In the genomic region with DNA sequence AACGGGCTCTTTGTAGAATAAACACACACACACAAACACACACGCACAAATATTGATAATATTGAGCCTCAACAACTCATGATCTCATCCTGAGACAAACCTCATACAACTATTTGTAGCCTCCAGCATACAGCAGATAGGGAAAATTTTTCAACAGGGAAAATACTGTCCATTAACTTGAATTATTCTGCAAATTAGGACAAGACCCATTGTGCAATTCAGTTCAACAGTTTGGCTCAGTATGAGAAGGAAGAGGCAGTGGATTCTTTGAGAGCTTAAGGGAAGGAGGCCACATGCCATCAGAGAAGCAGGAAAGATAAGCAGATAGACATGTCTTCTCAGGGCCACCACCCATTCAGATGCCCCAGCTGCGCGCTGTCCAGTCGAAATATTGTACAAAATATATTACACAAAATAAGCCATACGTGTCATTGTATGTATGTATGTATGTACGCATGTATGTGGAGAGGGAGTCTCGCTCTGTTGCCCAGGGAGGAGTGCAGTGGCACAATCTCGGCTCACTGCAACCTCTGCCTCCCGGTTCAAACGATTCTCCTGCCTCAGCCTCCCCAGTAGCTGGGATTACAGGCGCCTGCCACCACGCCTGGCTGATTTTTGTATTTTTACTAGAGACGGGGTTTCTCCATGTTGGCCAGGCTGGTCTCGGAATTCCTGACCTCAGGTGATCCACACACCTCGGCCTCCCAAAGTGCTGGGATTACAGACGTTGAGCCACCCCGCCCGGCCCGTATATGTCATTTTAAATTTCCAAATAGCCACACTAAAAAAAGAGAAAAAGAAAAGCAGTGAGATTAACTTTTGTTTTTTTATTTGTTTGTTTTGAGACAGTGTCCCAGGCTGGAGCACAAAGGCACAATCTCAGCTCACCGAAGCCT, we compare ENCODE assay signal across 8 cellular contexts. TPM values are rescaled to one million over a fixed set of nuclear protein-coding genes. Genes with fewer than 3 reads are reported as not detected.
A peak's percentile ranks its signal among the peaks of the same experiment; 100 is the strongest.
DNase-seq lines count a peak whose midpoint lies in the region; ATAC-seq and TF ChIP-seq lines count a peak whose summit lies in the region.

No MANE protein-coding gene starts in this region.

- H3K9me3 Mint-ChIP-seq in chondrocyte (ENCODE audit: low read depth): no peaks in the 10 kb centered on the region
- no peaks in the 10 kb centered on the region for H3K9me3 Mint-ChIP-seq in natural killer cell treated with Interleukin-12 subunit alpha and Interleukin-12 subunit beta and Interleukin-15 and Interleukin-18, amount 100 ng/mL, for 72 hours

- H3K4me1 ChIP-seq in BLaER1 treated with 17β-estradiol and CSF1 and Interleukin-3, amounts not matched to agents 10 nM and 100 nM: peaks cover 59 to 74% (median 65%) of the 10 kb centered on the region in 10 experiments

- peaks cover 6% of the 10 kb centered on the region for H3K36me3 Mint-ChIP-seq in chondrocyte (ENCODE audit: low read depth)
- H3K36me3 Mint-ChIP-seq in natural killer cell treated with Interleukin-12 subunit alpha and Interleukin-12 subunit beta and Interleukin-15 and Interleukin-18, amount 100 ng/mL, for 72 hours: peaks cover 32% of the 10 kb centered on the region

- TF ChIP-seq CTCF in chondrocyte (IDR thresholded peaks at IDR 0.05) (no peak), GM10266 (IDR thresholded peaks at IDR 0.05; ENCODE audit: control insufficient read depth, insufficient read depth, low read depth, missing control alignments) (no peak)

- peaks cover 21 to 52% (median 38%) of the 10 kb centered on the region in 11 experiments for H3K36me3 ChIP-seq in BLaER1 treated with 17β-estradiol and CSF1 and Interleukin-3, amounts not matched to agents 10 nM and 100 nM
- H3K36me3 ChIP-seq in KOPT-K1 (ENCODE audit: insufficient read depth, low read length): peaks cover 49% of the 10 kb centered on the region

- DNase-seq in chondrocyte (ENCODE audit: low spot score): peak; percentile 33
- DNase-seq in natural killer cell treated with Interleukin-12 subunit alpha and Interleukin-12 subunit beta and Interleukin-15 and Interleukin-18, amount 100 ng/mL, for 72 hours (ENCODE audit: low spot score): no peak
- no peak for DNase-seq in GM10266 (ENCODE audit: extremely low spot score)
- DNase-seq in sciatic nerve (ENCODE audit: low spot score): no peak
- no peak for DNase-seq in mesenteric fat pad (ENCODE audit: low spot score)

- ATAC-seq in natural killer cell treated with Interleukin-12 subunit alpha and Interleukin-12 subunit beta and Interleukin-15 and Interleukin-18, amount 100 ng/mL, for 72 hours: no peak
- ATAC-seq in sciatic nerve (no peak), HG03469 (IDR thresholded peaks at IDR 0.05; ENCODE audit: unreplicated experiment) (no peak)

- H3K4me2 ChIP-seq in BLaER1 treated with 17β-estradiol and CSF1 and Interleukin-3, amounts not matched to agents 10 nM and 100 nM: peak overlapping the region; percentile 79 to 97 (median 95)

- peak overlapping the region; percentile 92 for H3K27ac Mint-ChIP-seq in chondrocyte (ENCODE audit: unreplicated experiment)
- peak overlapping the region; percentile 91 to 100 for H3K27ac Mint-ChIP-seq in natural killer cell treated with Interleukin-12 subunit alpha and Interleukin-12 subunit beta and Interleukin-15 and Interleukin-18, amount 100 ng/mL, for 72 hours

- no peaks in the 10 kb centered on the region for H3K9me3 ChIP-seq in BLaER1 treated with 17β-estradiol and CSF1 and Interleukin-3, amounts not matched to agents 10 nM and 100 nM (replicated peaks in 1 of 11)
- no peaks in the 10 kb centered on the region for H3K9me3 ChIP-seq in KOPT-K1 (ENCODE audit: insufficient read depth, low read length, poor library complexity, severe bottlenecking)

- peak overlapping the region; percentile 71 to 96 (median 92) for H3K4me3 ChIP-seq in BLaER1 treated with 17β-estradiol and CSF1 and Interleukin-3, amounts not matched to agents 10 nM and 100 nM

- H4K20me1 ChIP-seq in BLaER1 treated with 17β-estradiol and CSF1 and Interleukin-3, amounts not matched to agents 10 nM and 100 nM: peaks cover 38 to 62% (median 59%) of the 10 kb centered on the region in 11 experiments

- H3K27ac ChIP-seq in BLaER1 treated with 17β-estradiol and CSF1 and Interleukin-3, amounts not matched to agents 10 nM and 100 nM: peak overlapping the region in 9 of 11 experiments; percentile 88 to 96 (median 93); a peak in 13 of 22 replicates
- peak overlapping the region; percentile 92 for H3K27ac ChIP-seq in KOPT-K1 (ENCODE audit: low read depth, low read length, poor library complexity, severe bottlenecking)

- intact Hi-C loops in sciatic nerve (cut with DNase I): loop anchor here (10.0 kb wide), 1 partner anchor 50 kb away; a partner anchor contains a TSS

- peak overlapping the region; percentile 91 to 96 (median 95) for H3K9ac ChIP-seq in BLaER1 treated with 17β-estradiol and CSF1 and Interleukin-3, amounts not matched to agents 10 nM and 100 nM

- peaks cover 82% of the 10 kb centered on the region for H3K4me1 Mint-ChIP-seq in chondrocyte (ENCODE audit: low read depth)
- peaks cover 65 to 76% of the 10 kb centered on the region in 2 donors for H3K4me1 Mint-ChIP-seq in natural killer cell treated with Interleukin-12 subunit alpha and Interleukin-12 subunit beta and Interleukin-15 and Interleukin-18, amount 100 ng/mL, for 72 hours (ENCODE audit: low read depth in 2 of 2)

- H3K4me3 Mint-ChIP-seq in chondrocyte (ENCODE audit: unreplicated experiment): peak overlapping the region; percentile 87
- H3K4me3 Mint-ChIP-seq in natural killer cell treated with Interleukin-12 subunit alpha and Interleukin-12 subunit beta and Interleukin-15 and Interleukin-18, amount 100 ng/mL, for 72 hours: peak overlapping the region; percentile 84

- no peaks in the 10 kb centered on the region for H3K27me3 Mint-ChIP-seq in chondrocyte (ENCODE audit: low read depth)
- H3K27me3 Mint-ChIP-seq in natural killer cell treated with Interleukin-12 subunit alpha and Interleukin-12 subunit beta and Interleukin-15 and Interleukin-18, amount 100 ng/mL, for 72 hours: no peaks in the 10 kb centered on the region

- no peaks in the 10 kb centered on the region for H3K27me3 ChIP-seq in BLaER1 treated with 17β-estradiol and CSF1 and Interleukin-3, amounts not matched to agents 10 nM and 100 nM

RNA-seq across cellular contexts. Expression of a gene that starts 1.8 kb away (rescaled TPM):
- total RNA-seq in chondrocyte (56.0 to 72.4 TPM (median 57.9 TPM) in 3 replicates), sciatic nerve (91.1 TPM), mesenteric fat pad (57.1 TPM)
- 100 to 1,000 TPM; 114 to 136 TPM for total RNA-seq in natural killer cell treated with Interleukin-12 subunit alpha and Interleukin-12 subunit beta and Interleukin-15 and Interleukin-18, amount 100 ng/mL, for 72 hours

RNA-seq across cellular contexts. Expression of a gene that starts 52.6 kb away (rescaled TPM):
- total RNA-seq in chondrocyte: 34.9 to 53.1 TPM (median 39.7 TPM) in 3 replicates
- 10 to 100 TPM; 62.4 to 73.2 TPM for total RNA-seq in natural killer cell treated with Interleukin-12 subunit alpha and Interleukin-12 subunit beta and Interleukin-15 and Interleukin-18, amount 100 ng/mL, for 72 hours
- 36.6 TPM for total RNA-seq in sciatic nerve
- total RNA-seq in mesenteric fat pad: 51.9 TPM

RNA-seq across cellular contexts. Expression of a gene that starts 56.1 kb away (rescaled TPM):
- 89.6 to 97.4 TPM (median 96.0 TPM) in 3 replicates for total RNA-seq in chondrocyte
- total RNA-seq in natural killer cell treated with Interleukin-12 subunit alpha and Interleukin-12 subunit beta and Interleukin-15 and Interleukin-18, amount 100 ng/mL, for 72 hours: 100 to 1,000 TPM; 175 to 205 TPM
- 104 TPM for total RNA-seq in sciatic nerve
- total RNA-seq in mesenteric fat pad: 200 TPM
